Comparison of ENCODE assay signal across 14 cellular contexts in the genomic region with DNA sequence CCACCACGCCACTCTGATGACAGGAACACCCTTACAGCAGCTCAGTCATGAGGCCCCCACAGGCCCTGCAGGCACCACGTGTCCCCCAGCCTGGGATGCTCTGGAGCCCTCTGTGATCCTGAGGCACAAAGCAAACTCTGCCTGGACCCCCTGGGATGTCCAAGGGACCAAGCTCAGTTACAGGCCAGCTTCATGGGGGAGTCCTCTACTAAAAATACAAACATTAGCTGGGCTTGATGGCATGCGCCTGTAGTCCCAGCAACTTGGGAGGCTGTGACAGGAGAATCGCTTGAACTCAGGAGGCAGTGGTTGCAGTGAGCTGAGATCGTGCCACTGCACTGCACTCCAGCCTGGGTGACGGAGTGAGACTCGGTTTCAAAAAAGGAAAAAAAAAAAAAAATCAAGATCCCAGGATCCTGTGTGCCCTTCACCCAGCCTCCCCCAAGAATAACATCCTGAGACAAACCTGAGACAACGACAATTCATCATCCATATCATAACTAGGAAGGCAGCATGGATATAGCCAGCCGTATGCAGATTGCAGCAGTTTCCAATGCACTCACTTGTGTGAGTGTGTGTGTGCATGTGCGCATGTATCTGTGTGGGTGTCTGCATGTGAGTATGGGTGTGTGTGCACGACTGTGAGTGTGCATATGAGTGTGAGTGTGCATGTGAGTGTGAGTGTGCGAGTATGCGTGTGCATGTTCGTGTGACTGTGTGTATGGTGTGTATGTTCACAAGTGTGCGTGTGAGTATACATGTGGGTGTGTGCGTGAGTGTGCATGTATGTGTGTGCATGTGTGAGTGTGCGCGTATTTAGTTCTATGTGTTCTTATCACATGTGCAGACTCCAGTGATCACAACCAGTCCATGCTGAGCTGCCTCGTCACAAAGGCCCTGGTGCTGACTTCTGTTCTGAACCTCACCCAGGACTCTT. TPM values are rescaled to one million over a fixed set of nuclear protein-coding genes. Genes with fewer than 3 reads are reported as not detected.
DNase-seq lines count a peak whose midpoint lies in the region; ATAC-seq and TF ChIP-seq lines count a peak whose summit lies in the region.
"Had no signal": no experiment of that assay in that cellular context is flagged by ENCODE, and none has a peak within 500 bp of the region (broad histone marks: within the 10 kb centered on the region; RNA-seq: fewer than 3 reads in every experiment).

No MANE protein-coding gene starts in this region.

- peaks cover 68% of the 10 kb centered on the region for H3K4me1 Mint-ChIP-seq in nephron
- peaks cover 4% of the 10 kb centered on the region for H3K4me1 Mint-ChIP-seq in activated CD4-positive, alpha-beta T cell treated with anti-CD3 and anti-CD28 coated beads, Interleukin-2, amount 10 ng/mL, durations not matched to agents 7 days and 5 days

- H3K4me2 ChIP-seq in mammary epithelial cell (ENCODE audit: insufficient read depth, low read depth, low read length): peak overlapping the region; percentile 94

- H3K36me3 Mint-ChIP-seq in nephron (ENCODE audit: low read depth): peaks cover 18% of the 10 kb centered on the region
- H3K36me3 Mint-ChIP-seq in activated CD4-positive, alpha-beta T cell treated with anti-CD3 and anti-CD28 coated beads, Interleukin-2, amount 10 ng/mL, durations not matched to agents 7 days and 5 days (ENCODE audit: low read depth): peaks cover 5% of the 10 kb centered on the region

- dilution Hi-C loops in mammary epithelial cell (cut with HindIII; ENCODE audit: low sequenced_read_pairs): loop anchor here (5.0 kb wide), 1 partner anchor 167 kb away; no protein-coding TSS in a partner anchor

- no peak overlapping the region for H2AFZ ChIP-seq in mammary epithelial cell (ENCODE audit: low read depth, low read length)

- H3K27ac ChIP-seq in mammary epithelial cell (ENCODE audit: insufficient read depth, low read depth, low read length) (no peak overlapping the region), temporal lobe (ENCODE audit: low read depth, low read length) (peak overlapping the region; percentile 89)

- in situ Hi-C loops in mammary epithelial cell (cut with MboI; ENCODE audit: low sequenced_read_pairs in 2 of 2): no loop called here

- CTCF ChIA-PET in mammary epithelial cell (lab: Charles Lee; ENCODE audit: low non-redundant PET): no interaction called here
- CTCF ChIA-PET in activated CD4-positive, alpha-beta T cell treated with anti-CD3 and anti-CD28 coated beads, Interleukin-2, amount 10 ng/mL, durations not matched to agents 7 days and 5 days (lab: Charles Lee): interaction anchor here (0.6 kb wide), 1 partner anchor 486 kb away, joined by 3 read pairs; no protein-coding TSS in a partner anchor

- H3K27ac Mint-ChIP-seq in nephron: peak overlapping the region; percentile 92 to 97 (median 93)
- H3K27ac Mint-ChIP-seq in activated CD4-positive, alpha-beta T cell treated with anti-CD3 and anti-CD28 coated beads, Interleukin-2, amount 10 ng/mL, durations not matched to agents 7 days and 5 days: no peak overlapping the region
- H3K27ac Mint-ChIP-seq: stimulated activated naive CD8-positive, alpha-beta T cell treated with anti-CD3 and anti-CD28 coated beads, Interleukin-15, Interleukin-2, amounts not matched to agents 100 ng/mL and 50 ng/mL, for 24 hours; T-helper 1 cell treated with Interleukin-12 subunit alpha and Interleukin-12 subunit beta and Interleukin-4 antibody, amounts not matched to agents 30 μg/mL and 1 μg/mL, for 36 hours had no signal

- no peaks in the 10 kb centered on the region for H3K27me3 Mint-ChIP-seq in nephron (ENCODE audit: low read depth)
- no peaks in the 10 kb centered on the region for H3K27me3 Mint-ChIP-seq in activated CD4-positive, alpha-beta T cell treated with anti-CD3 and anti-CD28 coated beads, Interleukin-2, amount 10 ng/mL, durations not matched to agents 7 days and 5 days
- H3K27me3 Mint-ChIP-seq: stimulated activated naive CD8-positive, alpha-beta T cell treated with anti-CD3 and anti-CD28 coated beads, Interleukin-15, Interleukin-2, amounts not matched to agents 100 ng/mL and 50 ng/mL, for 24 hours had no signal

- 91% methylated on average over 16 of the region's 19 CpGs for WGBS in mammary epithelial cell (ENCODE audit: low coverage, missing lambda C conversion rate)

- BruUV-seq in mammary epithelial cell (replicated peaks; lab: Mats Ljungman, UMichigan): no TSS peak

- TF ChIP-seq CTCF in mammary epithelial cell (conservative IDR thresholded peaks at IDR 0.05 in 1 of 2, IDR thresholded peaks at IDR 0.05 in 1 of 2; ENCODE audit: extremely low read depth in 1 of 2, insufficient read depth in 1 of 2, low read depth in 1 of 2, low read length in 2 of 2) (no peak), nephron (IDR thresholded peaks at IDR 0.05; ENCODE audit: unreplicated experiment in 3 of 3) (no peak), GM20000 (IDR thresholded peaks at IDR 0.05; ENCODE audit: extremely low read depth, missing control alignments) (no peak)

- H3K9ac ChIP-seq in mammary epithelial cell (ENCODE audit: insufficient read depth, low read length): no peak overlapping the region

- H3K4me3 Mint-ChIP-seq in nephron: peak overlapping the region; percentile 11 to 85 (median 84)
- no peak overlapping the region for H3K4me3 Mint-ChIP-seq in activated CD4-positive, alpha-beta T cell treated with anti-CD3 and anti-CD28 coated beads, Interleukin-2, amount 10 ng/mL, durations not matched to agents 7 days and 5 days
- H3K4me3 Mint-ChIP-seq: stimulated activated naive CD8-positive, alpha-beta T cell treated with anti-CD3 and anti-CD28 coated beads, Interleukin-15, Interleukin-2, amounts not matched to agents 100 ng/mL and 50 ng/mL, for 24 hours; T-helper 1 cell treated with Interleukin-12 subunit alpha and Interleukin-12 subunit beta and Interleukin-4 antibody, amounts not matched to agents 30 μg/mL and 1 μg/mL, for 36 hours had no signal

- DNase-seq in LHCN-M2 (ENCODE audit: low read depth): peak; percentile 31
- no peak for DNase-seq in mammary epithelial cell
- DNase-seq in GM20000 (ENCODE audit: low spot score): no peak
- DNase-seq in NCI-H146 treated with DMSO at 0.1 percent for 48 hours (lab: John Stamatoyannopoulos, UW; ENCODE audit: unreplicated experiment): no peak
- DNase-seq in activated CD4-positive, alpha-beta T cell treated with anti-CD3 and anti-CD28 coated beads, Interleukin-2, amount 10 ng/mL, durations not matched to agents 7 days and 5 days: no peak
- DNase-seq: activated CD4-positive, alpha-beta T cell treated with anti-CD3 and anti-CD28 coated beads, Interleukin-2, amount 50 U/mL, for 48 hours; NCI-H1092; occipital lobe had no signal

- H3K4me1 ChIP-seq in mammary epithelial cell (ENCODE audit: insufficient read depth, low read length): peaks cover 86% of the 10 kb centered on the region

- intact Hi-C loops in mammary epithelial cell (cut with micrococcal nuclease): loop anchor here (5.0 kb wide), 1 partner anchor 93 kb away; no protein-coding TSS in a partner anchor

- H3K9me3 Mint-ChIP-seq in nephron: no peaks in the 10 kb centered on the region
- no peaks in the 10 kb centered on the region for H3K9me3 Mint-ChIP-seq in activated CD4-positive, alpha-beta T cell treated with anti-CD3 and anti-CD28 coated beads, Interleukin-2, amount 10 ng/mL, durations not matched to agents 7 days and 5 days
- H3K9me3 Mint-ChIP-seq: stimulated activated naive CD8-positive, alpha-beta T cell treated with anti-CD3 and anti-CD28 coated beads, Interleukin-15, Interleukin-2, amounts not matched to agents 100 ng/mL and 50 ng/mL, for 24 hours; T-helper 1 cell treated with Interleukin-12 subunit alpha and Interleukin-12 subunit beta and Interleukin-4 antibody, amounts not matched to agents 30 μg/mL and 1 μg/mL, for 36 hours had no signal

- H3K9me3 ChIP-seq in mammary epithelial cell (replicated peaks; ENCODE audit: insufficient read depth, low read length): no peaks in the 10 kb centered on the region
- H3K9me3 ChIP-seq: ascending aorta had no signal

- ATAC-seq in HG02588 (IDR thresholded peaks at IDR 0.05; ENCODE audit: unreplicated experiment): no peak

- POLR2A ChIA-PET in activated CD4-positive, alpha-beta T cell treated with anti-CD3 and anti-CD28 coated beads, Interleukin-2, amount 10 ng/mL, durations not matched to agents 7 days and 5 days (lab: Charles Lee): no interaction called here

- H3K79me2 ChIP-seq in mammary epithelial cell (ENCODE audit: insufficient read depth, low read length): peaks cover 84% of the 10 kb centered on the region

- no peak overlapping the region for H3K4me3 ChIP-seq in mammary epithelial cell (replicated peaks in 1 of 3; ENCODE audit: insufficient read depth in 1 of 3, low read depth in 2 of 3, low read length in 3 of 3)
- H3K4me3 ChIP-seq: ascending aorta had no signal

- H3K27me3 ChIP-seq in mammary epithelial cell (ENCODE audit: insufficient read depth, low read length): no peaks in the 10 kb centered on the region
- H3K27me3 ChIP-seq: ascending aorta had no signal

- no peaks in the 10 kb centered on the region for H4K20me1 ChIP-seq in mammary epithelial cell (ENCODE audit: insufficient read depth, low read length)

- H3K36me3 ChIP-seq in mammary epithelial cell (ENCODE audit: insufficient read depth, low read length): no peaks in the 10 kb centered on the region
- H3K36me3 ChIP-seq: ascending aorta had no signal

RNA-seq across cellular contexts. Expression of a gene that starts 52.1 kb away (rescaled TPM):
- total RNA-seq in LHCN-M2 (2014; rRNA removed): 72.4 and 79.0 TPM in 2 replicates
- polyA plus RNA-seq in LHCN-M2 (2012): 138 TPM
- 100 to 1,000 TPM in 1 of 2 donors, 10 to 100 TPM in 1; 70.5 to 158 TPM for total RNA-seq in mammary epithelial cell
- 18.9 TPM for polyA plus RNA-seq in mammary epithelial cell
- 117 TPM for polyA minus RNA-seq in mammary epithelial cell
- total RNA-seq in temporal lobe: 20.7 TPM
- total RNA-seq in activated CD4-positive, alpha-beta T cell treated with anti-CD3 and anti-CD28 coated beads, Interleukin-2, amount 10 ng/mL, durations not matched to agents 7 days and 5 days: 100 to 1,000 TPM in 1 of 2 experiments, 10 to 100 TPM in 1; 96.4 to 102 TPM
